Comparison of ENCODE assay signal across 24 cellular contexts in genomic region chr15:31456329-31457060, GRCh38.
DNase-seq lines count a peak whose midpoint lies in the region; ATAC-seq, FAIRE-seq and TF ChIP-seq lines count a peak whose summit lies in the region.
"Had no signal": no experiment of that assay in that cellular context is flagged by ENCODE, and none has a peak within 500 bp of the region (broad histone marks: within the 10 kb centered on the region; RNA-seq: fewer than 3 reads in every experiment).

No MANE protein-coding gene starts in this region.

- CTCF ChIA-PET in activated CD8-positive, alpha-beta memory T cell treated with anti-CD3 and anti-CD28 coated beads, Interleukin-2, amount 10 ng/mL, durations not matched to agents 7 days and 5 days (lab: Charles Lee), result interaction anchor here (0.6 to 2.1 kb wide), 5 partner anchors 14 to 67 kb away, joined by 3 to 10 read pairs (median 4); no protein-coding TSS in a partner anchor

- peaks cover 4% of the 10 kb centered on the region for H3K36me3 Mint-ChIP-seq in activated CD8-positive, alpha-beta memory T cell treated with anti-CD3 and anti-CD28 coated beads, Interleukin-2, amount 10 ng/mL, durations not matched to agents 7 days and 5 days

- no peak overlapping the region for H3K4me3 Mint-ChIP-seq in activated CD8-positive, alpha-beta memory T cell treated with anti-CD3 and anti-CD28 coated beads, Interleukin-2, amount 10 ng/mL, durations not matched to agents 7 days and 5 days

- no peaks in the 10 kb centered on the region for H3K27me3 Mint-ChIP-seq in activated CD8-positive, alpha-beta memory T cell treated with anti-CD3 and anti-CD28 coated beads, Interleukin-2, amount 10 ng/mL, durations not matched to agents 7 days and 5 days

- H3K4me1 ChIP-seq in OCI-LY1 (ENCODE audit: insufficient read depth, low read length, severe bottlenecking) (peaks cover 80% of the 10 kb centered on the region), foreskin keratinocyte (peaks cover 28% of the 10 kb centered on the region)
- H3K4me1 ChIP-seq: pancreas had no signal

- H3K27ac ChIP-seq in OCI-LY1 (ENCODE audit: low read depth, low read length, poor library complexity, severe bottlenecking) (peak overlapping the region; percentile 100), foreskin keratinocyte (peak overlapping the region; percentile 83)
- H3K27ac ChIP-seq: BLaER1, hepatocyte, KMS-11, pancreas, VCaP had no signal

- ATAC-seq in activated CD8-positive, alpha-beta memory T cell treated with anti-CD3 and anti-CD28 coated beads, Interleukin-2, amount 10 ng/mL, durations not matched to agents 7 days and 5 days, result no peak
- no peak for ATAC-seq in foreskin keratinocyte

- H3K4me1 Mint-ChIP-seq in activated CD8-positive, alpha-beta memory T cell treated with anti-CD3 and anti-CD28 coated beads, Interleukin-2, amount 10 ng/mL, durations not matched to agents 7 days and 5 days, result peaks cover 25% of the 10 kb centered on the region

- no peaks in the 10 kb centered on the region for H3K27me3 ChIP-seq in OCI-LY1 (ENCODE audit: insufficient read depth, low read length)
- H3K27me3 ChIP-seq in foreskin keratinocyte, result no peaks in the 10 kb centered on the region
- H3K27me3 ChIP-seq: BLaER1, hepatocyte, pancreas had no signal

- DNase-seq in activated CD8-positive, alpha-beta memory T cell treated with anti-CD3 and anti-CD28 coated beads for 24 hours, result peak; percentile 35
- DNase-seq in activated CD8-positive, alpha-beta memory T cell treated with anti-CD3 and anti-CD28 coated beads, Interleukin-2, amount 10 ng/mL, durations not matched to agents 7 days and 5 days, result no peak
- DNase-seq in foreskin keratinocyte (no peak), COLO668 (lab: John Stamatoyannopoulos, UW; ENCODE audit: unreplicated experiment) (no peak), urothelium cell line (ENCODE audit: low spot score) (no peak), COR-L47 (lab: John Stamatoyannopoulos, UW) (no peak)
- peak; percentile 11 for DNase-seq in stimulated activated CD8-positive, alpha-beta memory T cell treated with anti-CD3 and anti-CD28 coated beads, Interleukin-4, amount 100 ng/mL, for 48 hours
- DNase-seq: HCEC 1CT; MV-4-11; NCI-H187; NCI-H748 treated with DMSO at 0.1 percent for 48 hours; pancreas; SIG-M5; stimulated activated CD4-positive, alpha-beta T cell treated with anti-CD3 and anti-CD28 coated beads, Interleukin-4, amount 100 ng/mL, for 1 hour; T-helper 2 cell had no signal

- no peaks in the 10 kb centered on the region for H3K36me3 ChIP-seq in OCI-LY1 (ENCODE audit: insufficient read depth, low read length)
- H3K36me3 ChIP-seq: BLaER1, pancreas had no signal

- H3K4me2 ChIP-seq in OCI-LY1 (ENCODE audit: low read length), result peak overlapping the region; percentile 90; the same call in 1 of the 2 replicates
- H3K4me2 ChIP-seq: hepatocyte, KMS-11 had no signal

- no peak overlapping the region for H2AFZ ChIP-seq in OCI-LY1 (ENCODE audit: low read length)
- H2AFZ ChIP-seq: hepatocyte had no signal

- no peaks in the 10 kb centered on the region for H4K20me1 ChIP-seq in OCI-LY1 (ENCODE audit: insufficient read depth, low read length)
- H4K20me1 ChIP-seq: BLaER1 had no signal

- TF ChIP-seq CTCF in OCI-LY1 (IDR thresholded peaks at IDR 0.05; ENCODE audit: low read length) (no peak; the same call in 1 of the 2 replicates), foreskin keratinocyte (conservative IDR thresholded peaks at IDR 0.05) (no peak)

- no peaks in the 10 kb centered on the region for H3K9me2 ChIP-seq in OCI-LY1 (ENCODE audit: low read depth, low read length)

- H3K9ac ChIP-seq in OCI-LY1 (ENCODE audit: low read length), result peak overlapping the region; percentile 85
- H3K9ac ChIP-seq: BLaER1, KMS-11 had no signal

- H3F3A ChIP-seq in OCI-LY1 (ENCODE audit: insufficient read depth, low read length), result peaks cover 21% of the 10 kb centered on the region

- no peak for FAIRE-seq in urothelium cell line (lab: Jason Lieb, UNC)
- FAIRE-seq: bronchial epithelial cell, D721Med, islet of Langerhans, pancreas had no signal

- H3K9me3 ChIP-seq in OCI-LY1 (ENCODE audit: low read length), result no peaks in the 10 kb centered on the region; the same call in 1 of the 2 replicates
- H3K9me3 ChIP-seq: pancreas had no signal

- no peak overlapping the region for H3K4me3 ChIP-seq in OCI-LY1 (ENCODE audit: low read depth, low read length, poor library complexity, severe bottlenecking)
- H3K4me3 ChIP-seq: BLaER1, hepatocyte, pancreas had no signal

- no peak overlapping the region for H3K27ac Mint-ChIP-seq in activated CD8-positive, alpha-beta memory T cell treated with anti-CD3 and anti-CD28 coated beads, Interleukin-2, amount 10 ng/mL, durations not matched to agents 7 days and 5 days
- H3K27ac Mint-ChIP-seq: activated T-helper 2 cell treated with anti-CD3 and anti-CD28 coated beads, Interferon-gamma antibody, Interleukin-2, Interleukin-4, amounts not matched to agents 10 μg/mL and 5 μg/mL and 100 μg/mL, durations not matched to agents 14 hours and 24 hours and 36 hours had no signal

- peaks cover 5% of the 10 kb centered on the region for H3K9me3 Mint-ChIP-seq in activated CD8-positive, alpha-beta memory T cell treated with anti-CD3 and anti-CD28 coated beads, Interleukin-2, amount 10 ng/mL, durations not matched to agents 7 days and 5 days (ENCODE audit: low read depth)

- H3K79me2 ChIP-seq in OCI-LY1 (ENCODE audit: insufficient read depth, low read length), result no peaks in the 10 kb centered on the region
- H3K79me2 ChIP-seq: hepatocyte had no signal

Comparison
In these comparisons a context has a peak if more than half of its experiments do, and no peak if none do; other contexts are left out.
1. DNase-seq: peak in activated CD8-positive, alpha-beta memory T cell treated with anti-CD3 and anti-CD28 coated beads for 24 hours (single experiment) and stimulated activated CD8-positive, alpha-beta memory T cell treated with anti-CD3 and anti-CD28 coated beads, Interleukin-4, amount 100 ng/mL, for 48 hours (single experiment); none in activated CD8-positive, alpha-beta memory T cell treated with anti-CD3 and anti-CD28 coated beads, Interleukin-2, amount 10 ng/mL, durations not matched to agents 7 days and 5 days (single experiment), foreskin keratinocyte (0 of 2), COLO668 (single experiment), urothelium cell line (single experiment) and COR-L47 (single experiment).